In genomic region chr10:123008379-123009104, GRCh38 we compare ENCODE assay signal across 8 cellular contexts. TPM values are rescaled to one million over a fixed set of nuclear protein-coding genes. Genes with fewer than 3 reads are reported as not detected.
DNase-seq lines count a peak whose midpoint lies in the region; ATAC-seq and TF ChIP-seq lines count a peak whose summit lies in the region.

TSS of gene ACADSB (plus strand) at chr10:123009006. CDS start at chr10:123009030, 24 bp downstream.
TSS of gene IKZF5 (minus strand) at chr10:123008795. CDS start at chr10:122998625, 10,170 bp downstream.

- H3K27ac ChIP-seq in layer of hippocampus (ENCODE audit: low read depth, low read length), result peak within 1 kb of the TSS; percentile 96

- DNase-seq in BJ (ENCODE audit: low read depth) (peak; percentile 83), GM19240 (ENCODE audit: insufficient read length, low spot score) (peak; percentile 98), NCI-H524 (lab: John Stamatoyannopoulos, UW) (peak; percentile 70 to 81), choroid plexus epithelial cell (ENCODE audit: low read depth) (peak; percentile 99)
- peak; percentile 98 for DNase-seq in activated CD4-positive, alpha-beta T cell treated with anti-CD3 and anti-CD28 coated beads for 36 hours
- peak; percentile 84 to 93 (median 88) for DNase-seq in stimulated activated CD4-positive, alpha-beta T cell treated with anti-CD3 and anti-CD28 coated beads, Interleukin-1b, Interleukin-23, amount 100 ng/mL, for 24 hours (ENCODE audit: low read depth in 4 of 4, low spot score in 1 of 4)

- CTCF ChIA-PET in BJ (lab: Yijun Ruan, JAX), result interaction anchor here (0.7 to 1.7 kb wide), 4 partner anchors 9 to 28 kb away, joined by 3 to 6 read pairs (median 4); partner anchors contain the start of gene PSTK
- CTCF ChIA-PET in activated CD4-positive, alpha-beta T cell treated with anti-CD3 and anti-CD28 coated beads for 36 hours (lab: Charles Lee), result interaction anchor here (0.5 to 2.9 kb wide), 3 partner anchors 17 to 149 kb away, joined by 3 to 19 read pairs (median 3); partner anchors contain the start of gene PSTK

- POLR2A ChIA-PET in BJ (lab: Charles Lee), result no interaction called here
- POLR2A ChIA-PET in activated CD4-positive, alpha-beta T cell treated with anti-CD3 and anti-CD28 coated beads for 36 hours (lab: Charles Lee), result interaction anchor here (1.5 kb wide), 1 partner anchor 28 kb away, joined by 5 read pairs; the partner anchor contains the start of gene PSTK

- H3K27me3 ChIP-seq in BJ (ENCODE audit: control insufficient read depth, insufficient read depth, low read length), result no peaks in the 10 kb centered on the region
- no peaks in the 10 kb centered on the region for H3K27me3 ChIP-seq in layer of hippocampus (ENCODE audit: control insufficient read depth, insufficient read depth, low read length)

- H3K4me3 ChIP-seq in BJ (ENCODE audit: low read depth, low read length) (peak within 1 kb of the TSS; percentile 88), choroid plexus epithelial cell (ENCODE audit: low read depth, low read length) (peak within 1 kb of the TSS; percentile 98)

- H3K9me3 Mint-ChIP-seq in activated CD4-positive, alpha-beta T cell treated with anti-CD3 and anti-CD28 coated beads for 36 hours (ENCODE audit: low read depth), result no peaks in the 10 kb centered on the region

- no peak for TF ChIP-seq CTCF in BJ (IDR thresholded peaks at IDR 0.05; ENCODE audit: insufficient read depth, low read depth, low read length)
- no peak for TF ChIP-seq CTCF in choroid plexus epithelial cell (conservative IDR thresholded peaks at IDR 0.05; ENCODE audit: low read depth, low read length)

- H3K36me3 Mint-ChIP-seq in activated CD4-positive, alpha-beta T cell treated with anti-CD3 and anti-CD28 coated beads for 36 hours (ENCODE audit: low read depth), result peaks cover 11% of the 10 kb centered on the region

- no peaks in the 10 kb centered on the region for H3K27me3 Mint-ChIP-seq in activated CD4-positive, alpha-beta T cell treated with anti-CD3 and anti-CD28 coated beads for 36 hours

- H3K36me3 ChIP-seq in BJ (ENCODE audit: control insufficient read depth, insufficient read depth, low read length), result no peaks in the 10 kb centered on the region

- peak within 1 kb of the TSS; percentile 99 for H3K27ac Mint-ChIP-seq in activated CD4-positive, alpha-beta T cell treated with anti-CD3 and anti-CD28 coated beads for 36 hours

- intact Hi-C loops in activated CD4-positive, alpha-beta T cell treated with anti-CD3 and anti-CD28 coated beads for 36 hours (cut with DNase I, micrococcal nuclease), result loop anchor here (1.0 to 10.0 kb wide), 10 partner anchors 28 to 1453 kb away; partner anchors contain the start of genes BUB3 (in 2 of the 2), C10orf88 (in 2 of the 2), FAM24B (in 2 of the 2) and PLEKHA1 (in 2 of the 2)

- H3K4me1 Mint-ChIP-seq in activated CD4-positive, alpha-beta T cell treated with anti-CD3 and anti-CD28 coated beads for 36 hours, result peaks cover 43% of the 10 kb centered on the region

- peak; percentile 80 for ATAC-seq in HG03457 (IDR thresholded peaks at IDR 0.05; ENCODE audit: unreplicated experiment)
- ATAC-seq in activated CD4-positive, alpha-beta T cell treated with anti-CD3 and anti-CD28 coated beads for 36 hours, result peak; percentile 87

- H3K4me3 Mint-ChIP-seq in activated CD4-positive, alpha-beta T cell treated with anti-CD3 and anti-CD28 coated beads for 36 hours, result peak within 1 kb of the TSS; percentile 95

RNA-seq across cellular contexts. Expression of gene ACADSB, which starts in this region (rescaled TPM):
- polyA plus RNA-seq in BJ (2011; rRNA removed), result 5.2 and 9.3 TPM in 2 replicates
- 2.1 and 3.6 TPM in 2 replicates for polyA minus RNA-seq in BJ (2011; rRNA and poly(A)+ RNA removed)
- total RNA-seq in activated CD4-positive, alpha-beta T cell treated with anti-CD3 and anti-CD28 coated beads for 36 hours, result 10 to 100 TPM; 24.0 to 25.5 TPM

RNA-seq across cellular contexts. Expression of gene IKZF5, which starts in this region (rescaled TPM):
- 4.9 and 6.6 TPM in 2 replicates for polyA plus RNA-seq in BJ (2011; rRNA removed)
- polyA minus RNA-seq in BJ (2011; rRNA and poly(A)+ RNA removed), result 3.5 and 4.8 TPM in 2 replicates
- total RNA-seq in activated CD4-positive, alpha-beta T cell treated with anti-CD3 and anti-CD28 coated beads for 36 hours, result 10 to 100 TPM in 1 of 2 experiments, 1 to 10 TPM in 1; 9.4 to 14.1 TPM

Comparison
In these comparisons a context has a peak if more than half of its experiments do, and no peak if none do; other contexts are left out.
1. Peak in every context shown above with its lines: DNase-seq, ATAC-seq, H3K4me3 ChIP-seq and H3K27ac ChIP-seq.